26 cellular contexts compared by ENCODE assay signal in genomic region chr11:69194396-69194795, GRCh38. TPM values are rescaled to one million over a fixed set of nuclear protein-coding genes. Genes with fewer than 3 reads are reported as not detected.
DNase-seq lines count a peak whose midpoint lies in the region; ATAC-seq, FAIRE-seq and TF ChIP-seq lines count a peak whose summit lies in the region.
"Had no signal": no experiment of that assay in that cellular context is flagged by ENCODE, and none has a peak within 500 bp of the region (broad histone marks: within the 10 kb centered on the region; RNA-seq: fewer than 3 reads in every experiment).

No MANE protein-coding gene starts in this region.

- H4K5ac ChIP-seq in H1 (ENCODE audit: insufficient read length, low read depth, low read length), result no peak overlapping the region

- H3K4ac ChIP-seq in H1 (replicated peaks; ENCODE audit: insufficient read length, low read depth, low read length) (no peak overlapping the region), neuronal stem cell (ENCODE audit: low read length) (no peak overlapping the region)

- H3K18ac ChIP-seq in H1 (ENCODE audit: extremely low read depth, low read length) (no peak overlapping the region), neuronal stem cell (ENCODE audit: low read length) (no peak overlapping the region)

- H3K56ac ChIP-seq in H1 (replicated peaks; ENCODE audit: insufficient read length, low read depth, low read length), result peak overlapping the region; percentile 78

- H3K4me2 ChIP-seq in HepG2 (ENCODE audit: low read depth, low read length) (no peak overlapping the region), H1 (ENCODE audit: insufficient read depth in 1 of 2, low read depth in 2 of 2, low read length in 2 of 2) (no peak overlapping the region), neuronal stem cell (ENCODE audit: insufficient read depth, low read length, poor library complexity, severe bottlenecking) (no peak overlapping the region)
- H3K4me2 ChIP-seq: BLaER1 had no signal

- no peaks in the 10 kb centered on the region for H3K36me3 ChIP-seq in HepG2 (replicated peaks in 1 of 2; ENCODE audit: control insufficient read depth in 1 of 2, insufficient read depth in 2 of 2, low read length in 2 of 2)
- no peaks in the 10 kb centered on the region for H3K36me3 ChIP-seq in right lobe of liver
- H3K36me3 ChIP-seq in H1 (ENCODE audit: control insufficient read depth in 2 of 4, insufficient read depth in 4 of 4, low read length in 3 of 4), result no peaks in the 10 kb centered on the region
- H3K36me3 ChIP-seq in neuronal stem cell (replicated peaks in 1 of 2; ENCODE audit: control insufficient read depth in 2 of 2, insufficient read depth in 2 of 2, low read length in 2 of 2), result no peaks in the 10 kb centered on the region
- H3K36me3 ChIP-seq: BLaER1 had no signal

- H4K91ac ChIP-seq in H1 (replicated peaks; ENCODE audit: insufficient read length, low read length), result no peak overlapping the region
- H4K91ac ChIP-seq in neuronal stem cell (ENCODE audit: low read depth, low read length, poor library complexity), result no peak overlapping the region

- H4K20me1 ChIP-seq in HepG2 (ENCODE audit: insufficient read depth, low read length) (no peaks in the 10 kb centered on the region), H1 (replicated peaks in 1 of 2; ENCODE audit: control insufficient read depth in 1 of 2, insufficient read depth in 2 of 2, low read length in 2 of 2) (peaks cover 0 to 2% of the 10 kb centered on the region in 2 experiments)
- H4K20me1 ChIP-seq: BLaER1 had no signal

- no peak overlapping the region for H2BK15ac ChIP-seq in H1 (ENCODE audit: low read length)
- H2BK15ac ChIP-seq in neuronal stem cell (ENCODE audit: low read length), result no peak overlapping the region

- H3K23me2 ChIP-seq in H1 (ENCODE audit: low read depth, low read length), result peaks cover 15% of the 10 kb centered on the region; the same call in 1 of the 2 replicates

- H3K27me3 Mint-ChIP-seq in nephron (ENCODE audit: low read depth), result peaks cover 14% of the 10 kb centered on the region
- H3K27me3 Mint-ChIP-seq: CD4-positive, CD25-positive, alpha-beta regulatory T cell had no signal

- CTCF ChIA-PET in HepG2 (lab: Yijun Ruan, JAX; ENCODE audit: low intra/inter-chr PET ratio, low total read pairs) (no interaction called here), H1 (lab: Charles Lee; ENCODE audit: partially characterized antibody) (interaction anchor here (2.5 kb wide), 1 partner anchor 63 kb away, joined by 7 read pairs; no protein-coding TSS in a partner anchor)

- intact Hi-C loops in HepG2 (cut with micrococcal nuclease; ENCODE audit: unreplicated experiment), result no loop called here
- intact Hi-C loops in right lobe of liver (cut with DNase I), result no loop called here
- intact Hi-C loops in left ventricle myocardium superior (cut with micrococcal nuclease), result no loop called here

- H3K4me1 ChIP-seq in HepG2 (ENCODE audit: insufficient read depth, low read length) (no peaks in the 10 kb centered on the region), right lobe of liver (no peaks in the 10 kb centered on the region), H1 (replicated peaks in 1 of 4; ENCODE audit: control insufficient read depth in 3 of 4, insufficient read depth in 4 of 4, low read length in 3 of 4) (no peaks in the 10 kb centered on the region), neuronal stem cell (ENCODE audit: control insufficient read depth in 2 of 2, insufficient read depth in 1 of 2, low read depth in 1 of 2, low read length in 2 of 2) (peaks cover 0 to 2% of the 10 kb centered on the region in 2 donors)
- H3K4me1 ChIP-seq: BLaER1 had no signal

- no peak overlapping the region for H2BK5ac ChIP-seq in H1 (ENCODE audit: low read depth, low read length)
- no peak overlapping the region for H2BK5ac ChIP-seq in neuronal stem cell (ENCODE audit: low read length)

- H3K79me2 ChIP-seq in HepG2 (ENCODE audit: insufficient read depth, low read length) (no peaks in the 10 kb centered on the region), H1 (ENCODE audit: control insufficient read depth in 1 of 2, insufficient read depth in 2 of 2, low read length in 2 of 2) (no peaks in the 10 kb centered on the region)

- no peak for ATAC-seq in HepG2
- ATAC-seq in right lobe of liver, result no peak
- ATAC-seq in GM18517 (IDR thresholded peaks at IDR 0.05; ENCODE audit: unreplicated experiment), result no peak
- no peak for ATAC-seq in left ventricle myocardium superior
- ATAC-seq: CD8-positive, alpha-beta T cell had no signal

- H3K23ac ChIP-seq in H1 (ENCODE audit: insufficient read length) (no peak overlapping the region), neuronal stem cell (ENCODE audit: low read depth, low read length, poor library complexity) (no peak overlapping the region)

- H2BK20ac ChIP-seq in H1 (ENCODE audit: low read length), result no peak overlapping the region

- POLR2A ChIA-PET in HepG2 (lab: Yijun Ruan, JAX) (no interaction called here), H1 (lab: Charles Lee; ENCODE audit: partially characterized antibody) (no interaction called here)

- no peak for TF ChIP-seq RAD21 in HepG2 (CRISPR knock-in tag; IDR thresholded peaks at IDR 0.05)
- no peak for TF ChIP-seq RAD21 in H1 (IDR thresholded peaks at IDR 0.05 in 1 of 2, conservative IDR thresholded peaks at IDR 0.05 in 1 of 2; ENCODE audit: low read depth in 2 of 2, low read length in 2 of 2)

- H3K14ac ChIP-seq in H1 (ENCODE audit: insufficient read length) (no peak overlapping the region), neuronal stem cell (ENCODE audit: low read length) (no peak overlapping the region)

- H3K36me3 Mint-ChIP-seq in nephron (ENCODE audit: low read depth), result peaks cover 8% of the 10 kb centered on the region
- H3K36me3 Mint-ChIP-seq: CD8-positive, alpha-beta T cell had no signal

- H2AFZ ChIP-seq in HepG2 (ENCODE audit: low read length), result no peak overlapping the region
- no peak overlapping the region for H2AFZ ChIP-seq in H1 (ENCODE audit: low read length)
- H2AFZ ChIP-seq in neuronal stem cell (ENCODE audit: low read length), result no peak overlapping the region

- peaks cover 8% of the 10 kb centered on the region for H3K9me3 Mint-ChIP-seq in nephron
- H3K9me3 Mint-ChIP-seq: CD8-positive, alpha-beta T cell had no signal

- H3K9me3 ChIP-seq in HepG2 (ENCODE audit: low read length) (no peaks in the 10 kb centered on the region), right lobe of liver (no peaks in the 10 kb centered on the region), H1 (ENCODE audit: insufficient read depth in 2 of 2, low read depth in 1 of 2, low read length in 1 of 2) (no peaks in the 10 kb centered on the region), neuronal stem cell (replicated peaks in 1 of 2; ENCODE audit: control insufficient read depth in 2 of 2, insufficient read depth in 1 of 2, low read depth in 1 of 2, low read length in 2 of 2) (peaks cover 0 to 1% of the 10 kb centered on the region in 2 donors)
- H3K9me3 ChIP-seq: BLaER1 had no signal

- no TSS peak for BruUV-seq in HepG2 (replicated peaks; lab: Mats Ljungman, UMichigan)

- 3% methylated on average over 1 of the region's 1 CpG for WGBS in HepG2 (ENCODE audit: low lambda C conversion rate)
- 48% methylated on average over 1 of the region's 1 CpG for WGBS in right lobe of liver (ENCODE audit: insufficient coverage, low coverage, low lambda C conversion rate, missing lambda C conversion rate)
- WGBS in H1 (ENCODE audit: extremely low coverage in 1 of 2, insufficient coverage in 1 of 2, insufficient read length in 1 of 2, insufficient replicate concordance in 2 of 2, low coverage in 1 of 2, low lambda C conversion rate in 2 of 2, missing lambda C conversion rate in 1 of 2), 2 experiments, result 80% methylated on average over 1 of the region's 1 CpG; no CpG with 5 or more reads in 1 of the 2 experiments
- WGBS in neuronal stem cell (ENCODE audit: extremely low coverage in 2 of 2, insufficient read length in 2 of 2, insufficient replicate concordance in 1 of 2), 2 donors, result 100% methylated on average over 1 of the region's 1 CpG; no CpG with 5 or more reads in 1 of the 2 donors

- H3K9ac ChIP-seq in HepG2 (ENCODE audit: insufficient read depth, low read depth, low read length) (no peak overlapping the region), H1 (replicated peaks in 1 of 4; ENCODE audit: extremely low read depth in 1 of 4, low read depth in 3 of 4, low read length in 3 of 4) (no peak overlapping the region; a peak in 1 of 7 replicates), neuronal stem cell (ENCODE audit: low read depth, low read length, poor library complexity) (peak overlapping the region; percentile 45)
- H3K9ac ChIP-seq: BLaER1 had no signal

- H2BK120ac ChIP-seq in H1 (replicated peaks; ENCODE audit: low read depth, low read length) (no peak overlapping the region), neuronal stem cell (ENCODE audit: low read depth, low read length) (no peak overlapping the region)

- FAIRE-seq in HepG2 (lab: Jason Lieb, UNC), result no peak
- no peak for FAIRE-seq in H1 (lab: Jason Lieb, UNC)
- FAIRE-seq: A204.1, D721Med, GM12891, GM18507 had no signal

- H3K4me3 ChIP-seq in HepG2 (replicated peaks in 1 of 3; ENCODE audit: insufficient read depth in 1 of 3, low read depth in 2 of 3, low read length in 3 of 3) (no peak overlapping the region), right lobe of liver (no peak overlapping the region), H1 (ENCODE audit: extremely low read depth in 1 of 4, insufficient read depth in 2 of 4, low read depth in 3 of 4, low read length in 4 of 4) (no peak overlapping the region), neuronal stem cell (ENCODE audit: low read length in 2 of 2) (no peak overlapping the region)
- H3K4me3 ChIP-seq: BLaER1 had no signal

- DNase-seq in HepG2 (ENCODE audit: low spot score) (no peak), right lobe of liver (no peak), H1 (ENCODE audit: low read depth in 1 of 2, low spot score in 2 of 2) (no peak), neuronal stem cell (ENCODE audit: low spot score) (no peak), UCSD-AML1 (lab: John Stamatoyannopoulos, UW; ENCODE audit: unreplicated experiment) (no peak), left ventricle myocardium superior (no peak)
- DNase-seq: Caco-2; CD4-positive, CD25-positive, alpha-beta regulatory T cell; CD8-positive, alpha-beta T cell; DMS 273 treated with DMSO at 0.1 percent for 48 hours; DMS79; EL; GDM1; GOT3; H7; HCEC 1CT had no signal

- H3K4me1 Mint-ChIP-seq in nephron, result peaks cover 30% of the 10 kb centered on the region
- H3K4me1 Mint-ChIP-seq: B cell had no signal

- TF ChIP-seq POLR2A in HepG2 (IDR thresholded peaks at IDR 0.05; ENCODE audit: insufficient read depth in 1 of 2, low read depth in 2 of 2, low read length in 2 of 2) (no peak), right lobe of liver (IDR thresholded peaks at IDR 0.05) (no peak), H1 (IDR thresholded peaks at IDR 0.05; ENCODE audit: control extremely low read depth in 1 of 2, low read depth in 2 of 2, low read length in 2 of 2) (no peak)

- in situ Hi-C loops in HepG2 (cut with HindIII; ENCODE audit: extremely low pct_ligation_motif_present, low pct_unique_long_range_greater_than_20kb), result no loop called here

- peaks cover 0 to 6% of the 10 kb centered on the region in 2 experiments; a peak in 2 of 5 replicates for H3K27me3 ChIP-seq in HepG2 (ENCODE audit: control insufficient read depth in 1 of 2, insufficient read depth in 2 of 2, low read length in 2 of 2)
- no peaks in the 10 kb centered on the region for H3K27me3 ChIP-seq in right lobe of liver
- no peaks in the 10 kb centered on the region for H3K27me3 ChIP-seq in H1 (replicated peaks in 1 of 4; ENCODE audit: control insufficient read depth in 3 of 4, extremely low read depth in 1 of 4, insufficient read depth in 3 of 4, low read length in 3 of 4)
- H3K27me3 ChIP-seq in neuronal stem cell (ENCODE audit: control insufficient read depth in 3 of 3, insufficient read depth in 3 of 3, low read depth in 1 of 3, low read length in 3 of 3), result peaks cover 0 to 9% (median 0%) of the 10 kb centered on the region in 3 experiments
- H3K27me3 ChIP-seq: BLaER1 had no signal

- H3K27ac ChIP-seq in HepG2 (ENCODE audit: extremely low read length, insufficient read depth, low read length), result no peak overlapping the region
- H3K27ac ChIP-seq in right lobe of liver, result no peak overlapping the region
- H3K27ac ChIP-seq in H1 (ENCODE audit: low read depth, low read length), result no peak overlapping the region
- no peak overlapping the region for H3K27ac ChIP-seq in neuronal stem cell (replicated peaks; ENCODE audit: low read length)
- H3K27ac ChIP-seq: 22Rv1, BLaER1, C4-2B had no signal

- peak overlapping the region in 1 of 3 experiments; percentile 10 for H3K4me3 Mint-ChIP-seq in nephron
- H3K4me3 Mint-ChIP-seq: B cell; CD4-positive, CD25-positive, alpha-beta regulatory T cell; CD8-positive, alpha-beta T cell had no signal

- TF ChIP-seq CTCF in HepG2 (CRISPR knock-in tag; IDR thresholded peaks at IDR 0.05) (no peak), right lobe of liver (IDR thresholded peaks at IDR 0.05) (no peak), H1 (IDR thresholded peaks at IDR 0.05; ENCODE audit: control extremely low read depth in 1 of 3, insufficient read depth in 1 of 3, low read depth in 1 of 3, low read length in 3 of 3) (no peak), nephron (IDR thresholded peaks at IDR 0.05; ENCODE audit: unreplicated experiment in 3 of 3) (no peak)

- TF ChIP-seq EP300 in HepG2 (IDR thresholded peaks at IDR 0.05; ENCODE audit: low read depth in 2 of 2, low read length in 2 of 2), result no peak
- TF ChIP-seq EP300 in HepG2 (CRISPR knock-in tag; IDR thresholded peaks at IDR 0.05; ENCODE audit: borderline replicate concordance), result no peak
- no peak for TF ChIP-seq EP300 in H1 (IDR thresholded peaks at IDR 0.05; ENCODE audit: borderline replicate concordance in 1 of 2, low read depth in 2 of 2, low read length in 2 of 2)

- H3K27ac Mint-ChIP-seq in nephron, result peak overlapping the region in 2 of 3 experiments; percentile 3 to 16
- H3K27ac Mint-ChIP-seq: B cell; CD4-positive, CD25-positive, alpha-beta regulatory T cell; CD8-positive, alpha-beta T cell had no signal

- H2BK12ac ChIP-seq in H1 (ENCODE audit: low read depth, low read length), result no peak overlapping the region
- H2BK12ac ChIP-seq in neuronal stem cell (ENCODE audit: low read length), result no peak overlapping the region

- H4K8ac ChIP-seq in H1 (ENCODE audit: extremely low read depth, insufficient read depth, low read length) (no peak overlapping the region), neuronal stem cell (ENCODE audit: low read depth, low read length) (no peak overlapping the region)

- H3K79me1 ChIP-seq in H1 (ENCODE audit: low read depth, low read length) (no peaks in the 10 kb centered on the region), neuronal stem cell (ENCODE audit: low read depth, low read length) (no peaks in the 10 kb centered on the region)

- H2AK5ac ChIP-seq in H1 (ENCODE audit: low read depth, low read length) (no peak overlapping the region), neuronal stem cell (ENCODE audit: low read depth, low read length) (no peak overlapping the region)

RNA-seq across cellular contexts. Expression of gene SMIM38, which starts 38.7 kb away (rescaled TPM):
- 0.40 TPM in 1 of 2 replicates, not detected in the other for total RNA-seq in HepG2 (2016; rRNA removed; fragmentation: Illumina TruSeq; extraction: Trizol)
- total RNA-seq in HepG2 (2016; cell fraction: cytosol; rRNA removed; fragmentation: Illumina TruSeq; extraction: Trizol; ENCODE audit: low read depth), result 0.18 TPM in 1 of 2 replicates, not detected in the other
- total RNA-seq in HepG2 (2016; cell fraction: insoluble cytoplasmic fraction; rRNA removed; fragmentation: Illumina TruSeq; extraction: Trizol), result 0.39 and 0.61 TPM in 2 replicates
- 0.24 and 0.25 TPM in 2 replicates for total RNA-seq in HepG2 (2016; cell fraction: membrane; rRNA removed; fragmentation: Illumina TruSeq; extraction: Trizol)
- 0.43 and 0.91 TPM in 2 replicates for total RNA-seq in HepG2 (2016; cell fraction: nucleus; rRNA removed; fragmentation: Illumina TruSeq; extraction: Trizol)
- polyA plus RNA-seq in HepG2 (2011; rRNA removed), result 0.30 and 0.42 TPM in 2 replicates
- polyA plus RNA-seq in HepG2 (2011; cell fraction: cytosol; rRNA removed), result 0.12 and 0.32 TPM in 2 replicates
- 3.5 and 3.6 TPM in 2 replicates for polyA plus RNA-seq in HepG2 (2011; cell fraction: nucleus; rRNA removed)
- polyA plus RNA-seq in HepG2 (2012), result 0.39 and 0.67 TPM in 2 replicates
- not detected in 2 replicates for polyA plus RNA-seq in HepG2 (2016; cell fraction: cytosol; fragmentation: Illumina TruSeq; extraction: Trizol; ENCODE audit: low read depth)
- 0.09 TPM in 1 of 2 replicates, not detected in the other for polyA plus RNA-seq in HepG2 (2016; cell fraction: insoluble cytoplasmic fraction; fragmentation: Illumina TruSeq; extraction: Trizol; ENCODE audit: low read depth)
- not detected in 2 replicates for polyA plus RNA-seq in HepG2 (2016; cell fraction: membrane; fragmentation: Illumina TruSeq; extraction: Trizol; ENCODE audit: low read depth)
- polyA plus RNA-seq in HepG2 (2016; cell fraction: nucleus; fragmentation: Illumina TruSeq; extraction: Trizol; ENCODE audit: insufficient read depth, low read depth), result 0.45 and 0.49 TPM in 2 replicates
- 0.09 and 1.2 TPM in 2 replicates for polyA minus RNA-seq in HepG2 (2011; rRNA and poly(A)+ RNA removed; ENCODE audit: low replicate concordance)
- not detected in 2 replicates for polyA minus RNA-seq in HepG2 (2011; cell fraction: cytosol; rRNA and poly(A)+ RNA removed)
- 1.4 and 2.1 TPM in 2 replicates for polyA minus RNA-seq in HepG2 (2011; cell fraction: nucleus; rRNA and poly(A)+ RNA removed)
- not detected for total RNA-seq in right lobe of liver
- total RNA-seq in H1 (2021; fragmentation: NEBNext Ultra II Directional; extraction: Animal tissue kit (Norgen Biotek cat#: 25700)), result 0.15 and 0.20 TPM in 2 replicates
- 0.17 TPM in 2 replicates for polyA plus RNA-seq in H1 (2011; rRNA removed)
- 0.13 TPM for polyA plus RNA-seq in H1 (2011; cell fraction: cytosol; rRNA removed)
- 1.6 TPM for polyA plus RNA-seq in H1 (2011; cell fraction: nucleus; rRNA removed)
- 0.26 to 0.81 TPM (median 0.35 TPM) in 4 replicates for polyA plus RNA-seq in H1 (2012, experiment 1 of 2)
- polyA plus RNA-seq in H1 (2012, experiment 2 of 2), result not detected
- polyA plus RNA-seq in H1 (2013, experiment 1 of 2), result 0.04 TPM
- polyA plus RNA-seq in H1 (2013, experiment 2 of 2), result 0.07 TPM
- polyA minus RNA-seq in H1 (2011; rRNA and poly(A)+ RNA removed), result 0.38 and 0.44 TPM in 2 replicates
- 0.51 TPM for polyA minus RNA-seq in H1 (2011; cell fraction: cytosol; rRNA and poly(A)+ RNA removed)
- 0.60 TPM for polyA minus RNA-seq in H1 (2011; cell fraction: nucleus; rRNA and poly(A)+ RNA removed)
- 0.26 TPM for polyA plus RNA-seq in neuronal stem cell (2013, experiment 1 of 2)
- 0.36 TPM for polyA plus RNA-seq in neuronal stem cell (2013, experiment 2 of 2)
- total RNA-seq in left ventricle myocardium superior, result not detected
- total RNA-seq: CD8-positive, alpha-beta T cell had no signal
